ENCODE assay signal across 19 cellular contexts in the genomic region with DNA sequence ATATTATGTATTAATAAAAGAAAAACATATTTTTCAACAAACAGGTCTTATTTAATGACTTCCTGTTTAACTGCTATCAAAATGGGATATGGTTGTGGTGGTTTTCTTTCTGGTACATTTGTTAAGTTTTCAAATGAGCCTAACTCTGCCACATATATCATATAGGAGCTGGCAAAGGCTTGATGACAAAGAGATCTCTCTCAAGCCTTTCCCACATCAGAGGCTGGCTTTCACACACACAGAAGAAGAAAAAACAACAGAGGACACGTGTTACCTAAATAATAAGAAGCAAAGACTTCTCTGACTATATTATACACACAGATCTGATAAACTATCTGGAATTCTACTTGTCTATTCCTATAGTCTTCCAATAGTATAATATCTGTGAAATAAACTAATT. TPM values are rescaled to one million over a fixed set of nuclear protein-coding genes. Genes with fewer than 3 reads are reported as not detected.
DNase-seq lines count a peak whose midpoint lies in the region; ATAC-seq, FAIRE-seq and TF ChIP-seq lines count a peak whose summit lies in the region.
"Had no signal": no experiment of that assay in that cellular context is flagged by ENCODE, and none has a peak within 500 bp of the region (broad histone marks: within the 10 kb centered on the region; RNA-seq: fewer than 3 reads in every experiment).

No MANE protein-coding gene starts in this region.

- H3K27ac ChIP-seq in CD4-positive, alpha-beta T cell (ENCODE audit: low read depth, low read length): no peak overlapping the region
- H3K27ac ChIP-seq in kidney (ENCODE audit: low read depth in 2 of 2, low read length in 2 of 2) (no peak overlapping the region), body of pancreas (no peak overlapping the region)
- H3K27ac ChIP-seq: GM23248 had no signal

- peaks cover 89% of the 10 kb centered on the region for H3K36me3 Mint-ChIP-seq in activated T-cell treated with anti-CD3 and anti-CD28 coated beads, Interleukin-2, amount 50 U/mL, for 24 hours (ENCODE audit: low read depth)
- H3K36me3 Mint-ChIP-seq in CD4-positive, alpha-beta T cell (ENCODE audit: low read depth): peaks cover 95% of the 10 kb centered on the region
- peaks cover 17 to 47% (median 34%) of the 10 kb centered on the region in 3 donors for H3K36me3 Mint-ChIP-seq in immature natural killer cell

- H3K27me3 ChIP-seq in CD4-positive, alpha-beta T cell (ENCODE audit: control insufficient read depth, insufficient read depth, low read length): no peaks in the 10 kb centered on the region
- H3K27me3 ChIP-seq in Loucy (ENCODE audit: insufficient read depth, low read length, poor library complexity, severe bottlenecking) (no peaks in the 10 kb centered on the region), body of pancreas (no peaks in the 10 kb centered on the region)

- no peaks in the 10 kb centered on the region for H3K9me2 ChIP-seq in Loucy (replicated peaks; ENCODE audit: low read depth, low read length)

- no peak for TF ChIP-seq POLR2A in body of pancreas (IDR thresholded peaks at IDR 0.05)

- no peak for TF ChIP-seq CTCF in CD4-positive, alpha-beta T cell (IDR thresholded peaks at IDR 0.05)
- no peak for TF ChIP-seq CTCF in Loucy (conservative IDR thresholded peaks at IDR 0.05; ENCODE audit: low read length)
- TF ChIP-seq CTCF in kidney (IDR thresholded peaks at IDR 0.05; ENCODE audit: borderline replicate concordance, extremely low read depth, insufficient read depth): no peak
- no peak for TF ChIP-seq CTCF in body of pancreas (IDR thresholded peaks at IDR 0.05)

- intact Hi-C loops in CD4-positive, alpha-beta T cell (cut with DNase I, micrococcal nuclease): no loop called here
- intact Hi-C loops in kidney (cut with DNase I): no loop called here
- intact Hi-C loops in body of pancreas (cut with DNase I): no loop called here

- WGBS in body of pancreas, 2 donors: 93 to 96% methylated on average over 1 of the region's 1 CpG

- H3F3A ChIP-seq in Loucy (ENCODE audit: low read depth): no peaks in the 10 kb centered on the region

- peak; percentile 83 for ATAC-seq in CD4-positive, alpha-beta T cell (ENCODE audit: poor library complexity)
- ATAC-seq in body of pancreas: no peak
- ATAC-seq: Panc1 had no signal

- DNase-seq in activated T-cell treated with anti-CD3 and anti-CD28 coated beads, Interleukin-2, amount 50 U/mL, for 24 hours: no peak
- no peak for DNase-seq in activated T-cell treated with anti-CD3 and anti-CD28 coated beads for 4 hours
- no peak for DNase-seq in CD4-positive, alpha-beta T cell
- DNase-seq in immature natural killer cell: peak in 1 of 3 donors; percentile 3
- DNase-seq in activated effector memory CD4-positive, alpha-beta T cell treated with anti-CD3 and anti-CD28 coated beads, Interleukin-2, amount 50 U/mL, for 16 hours: no peak
- no peak for DNase-seq in kidney
- no peak for DNase-seq in body of pancreas
- DNase-seq: DMS79 treated with DMSO at 0.1 percent for 48 hours, GDM1, GM23248, NCI-H1436, NCI-H2029 treated with DMSO at 0.1 percent for 48 hours, NCI-H510A, NCI-H82 had no signal

- POLR2A ChIA-PET in CD4-positive, alpha-beta T cell (lab: Charles Lee): interaction anchor here (1.0 kb wide), 1 partner anchor 46 kb away, joined by 4 read pairs; a partner anchor contains a TSS

- H3K9me3 ChIP-seq in CD4-positive, alpha-beta T cell (ENCODE audit: control insufficient read depth, low read length): no peaks in the 10 kb centered on the region
- H3K9me3 ChIP-seq in Loucy (ENCODE audit: insufficient read depth, low read depth, low read length) (peaks cover 10% of the 10 kb centered on the region; the same call in 1 of the 2 replicates), kidney (ENCODE audit: control insufficient read depth in 1 of 2, low read length in 2 of 2) (no peaks in the 10 kb centered on the region), body of pancreas (no peaks in the 10 kb centered on the region)

- peaks cover 2% of the 10 kb centered on the region for H3K9me3 Mint-ChIP-seq in activated T-cell treated with anti-CD3 and anti-CD28 coated beads, Interleukin-2, amount 50 U/mL, for 24 hours
- peaks cover 2% of the 10 kb centered on the region for H3K9me3 Mint-ChIP-seq in CD4-positive, alpha-beta T cell
- no peaks in the 10 kb centered on the region for H3K9me3 Mint-ChIP-seq in immature natural killer cell

- H3K4me1 ChIP-seq in Loucy (ENCODE audit: insufficient read depth, low read length, poor library complexity, severe bottlenecking) (peaks cover 15% of the 10 kb centered on the region), kidney (ENCODE audit: control insufficient read depth in 1 of 2, insufficient read depth in 1 of 2, low read depth in 1 of 2, low read length in 2 of 2) (no peaks in the 10 kb centered on the region), body of pancreas (no peaks in the 10 kb centered on the region)

- H3K36me3 ChIP-seq in Loucy (ENCODE audit: insufficient read depth, low read length) (peaks cover 58% of the 10 kb centered on the region), kidney (ENCODE audit: control insufficient read depth in 1 of 2, insufficient read depth in 2 of 2, low read length in 2 of 2) (peaks cover 8 to 33% of the 10 kb centered on the region in 2 donors), body of pancreas (replicated peaks in 1 of 2; ENCODE audit: insufficient read depth in 1 of 2, low read depth in 2 of 2) (peaks cover 0 to 27% of the 10 kb centered on the region in 2 donors)

- H3K4me2 ChIP-seq in Loucy (ENCODE audit: low read depth, low read length, poor library complexity, severe bottlenecking): peak overlapping the region; percentile 41

- no peak overlapping the region for H2AFZ ChIP-seq in Loucy (ENCODE audit: low read length)
- H2AFZ ChIP-seq: GM23248 had no signal

- peak overlapping the region; percentile 74 for H3K27ac Mint-ChIP-seq in activated T-cell treated with anti-CD3 and anti-CD28 coated beads, Interleukin-2, amount 50 U/mL, for 24 hours
- peak overlapping the region; percentile 62 for H3K27ac Mint-ChIP-seq in CD4-positive, alpha-beta T cell
- H3K27ac Mint-ChIP-seq in immature natural killer cell: peak overlapping the region in 4 of 6 donors; percentile 29 to 59 (median 46)
- H3K27ac Mint-ChIP-seq: IgD-negative memory B cell had no signal

- FAIRE-seq in kidney (lab: Jason Lieb, UNC): no peak
- FAIRE-seq: D721Med had no signal

- no peak overlapping the region for H3K4me3 Mint-ChIP-seq in activated T-cell treated with anti-CD3 and anti-CD28 coated beads, Interleukin-2, amount 50 U/mL, for 24 hours
- peak overlapping the region; percentile 5 for H3K4me3 Mint-ChIP-seq in CD4-positive, alpha-beta T cell
- no peak overlapping the region for H3K4me3 Mint-ChIP-seq in immature natural killer cell
- H3K4me3 Mint-ChIP-seq: CD14-positive monocyte, IgD-negative memory B cell had no signal

- H3K9ac ChIP-seq in Loucy (ENCODE audit: low read depth, low read length, poor library complexity, severe bottlenecking) (no peak overlapping the region), kidney (ENCODE audit: low read length in 2 of 2) (no peak overlapping the region)
- H3K9ac ChIP-seq: GM23248 had no signal

- peaks cover 26% of the 10 kb centered on the region for H3K4me1 Mint-ChIP-seq in activated T-cell treated with anti-CD3 and anti-CD28 coated beads, Interleukin-2, amount 50 U/mL, for 24 hours (ENCODE audit: low read depth)
- H3K4me1 Mint-ChIP-seq in CD4-positive, alpha-beta T cell (ENCODE audit: low read depth): peaks cover 31% of the 10 kb centered on the region
- peaks cover 7 to 21% of the 10 kb centered on the region in 2 donors for H3K4me1 Mint-ChIP-seq in immature natural killer cell
- H3K4me1 Mint-ChIP-seq: CD14-positive monocyte, IgD-negative memory B cell had no signal

- H3K4me3 ChIP-seq in Loucy (ENCODE audit: low read length, poor library complexity, severe bottlenecking) (no peak overlapping the region), kidney (ENCODE audit: low read length in 2 of 2) (no peak overlapping the region), body of pancreas (no peak overlapping the region)
- H3K4me3 ChIP-seq: GM23248 had no signal

- CTCF ChIA-PET in CD4-positive, alpha-beta T cell (lab: Charles Lee): no interaction called here

- H4K20me1 ChIP-seq in Loucy (ENCODE audit: insufficient read depth, low read length, poor library complexity, severe bottlenecking): no peaks in the 10 kb centered on the region

- no peaks in the 10 kb centered on the region for H3K27me3 Mint-ChIP-seq in activated T-cell treated with anti-CD3 and anti-CD28 coated beads, Interleukin-2, amount 50 U/mL, for 24 hours
- no peaks in the 10 kb centered on the region for H3K27me3 Mint-ChIP-seq in CD4-positive, alpha-beta T cell
- peaks cover 0 to 1% (median 0%) of the 10 kb centered on the region in 3 donors for H3K27me3 Mint-ChIP-seq in immature natural killer cell (ENCODE audit: low read depth in 3 of 3)
- H3K27me3 Mint-ChIP-seq: IgD-negative memory B cell had no signal

- no peaks in the 10 kb centered on the region for H3K79me2 ChIP-seq in Loucy (ENCODE audit: insufficient read depth, low read length)

RNA-seq across cellular contexts. Expression of a gene that starts 46.1 kb away (rescaled TPM):
- total RNA-seq in CD4-positive, alpha-beta T cell: 10 to 100 TPM; 40.8 to 42.6 TPM
- polyA plus RNA-seq in immature natural killer cell (10 to 100 TPM in 2 of 3 donors, 1 to 10 TPM in 1; 8.5 to 13.1 (median 12.1) TPM), kidney (ENCODE audit: insufficient read depth, low read depth, low replicate concordance) (103 TPM)
- total RNA-seq in kidney (54.1 TPM), body of pancreas (10 to 100 TPM; 10.4 to 14.5 TPM)

RNA-seq across cellular contexts. Expression of a gene that starts 51.8 kb away (rescaled TPM):
- 10 to 100 TPM; 47.7 to 50.3 TPM for total RNA-seq in CD4-positive, alpha-beta T cell
- polyA plus RNA-seq in immature natural killer cell (10 to 100 TPM; 49.7 to 87.7 (median 58.3) TPM), kidney (ENCODE audit: insufficient read depth, low read depth, low replicate concordance) (24.0 TPM)
- total RNA-seq in kidney (66.0 TPM), body of pancreas (10 to 100 TPM; 46.4 to 50.1 TPM)
